In genomic region chrX:24464836-24465523, GRCh38 we compare ENCODE assay signal across 8 cellular contexts. TPM values are rescaled to one million over a fixed set of nuclear protein-coding genes. Genes with fewer than 3 reads are reported as not detected.
DNase-seq lines count a peak whose midpoint lies in the region; ATAC-seq and TF ChIP-seq lines count a peak whose summit lies in the region.

TSS of gene PDK3 (plus strand) at chrX:24465286. CDS start at chrX:24465456, 170 bp downstream.

- DNase-seq in Ammon's horn (ENCODE audit: low spot score) (peak; percentile 89), GM19238 (ENCODE audit: insufficient read length, low spot score) (peak; percentile 54), NCI-H510A (lab: John Stamatoyannopoulos, UW) (peak; percentile 89), chondrocyte (ENCODE audit: low spot score) (peak; percentile 97)
- DNase-seq in activated CD4-positive, alpha-beta T cell treated with anti-CD3 and anti-CD28 coated beads for 24 hours (ENCODE audit: low read depth in 2 of 2) = peak; percentile 68 to 71
- DNase-seq in stimulated activated CD4-positive, alpha-beta T cell treated with anti-CD3 and anti-CD28 coated beads, Interleukin-1b, Interleukin-23, amount 100 ng/mL, for 24 hours (ENCODE audit: low read depth in 4 of 4, low spot score in 1 of 4) = peak; percentile 51 to 77 (median 70)

- H3K27ac ChIP-seq in layer of hippocampus (ENCODE audit: low read depth, low read length) = peak within 1 kb of the TSS; percentile 48

- no peaks in the 10 kb centered on the region for H3K9me3 Mint-ChIP-seq in chondrocyte (ENCODE audit: low read depth)

- no peak for TF ChIP-seq CTCF in chondrocyte (IDR thresholded peaks at IDR 0.05)

- peak; percentile 96 for ATAC-seq in HG03439 (IDR thresholded peaks at IDR 0.05; ENCODE audit: unreplicated experiment)

- no peaks in the 10 kb centered on the region for H3K36me3 Mint-ChIP-seq in chondrocyte (ENCODE audit: low read depth)

- peak within 1 kb of the TSS; percentile 84 for H3K27ac Mint-ChIP-seq in chondrocyte (ENCODE audit: unreplicated experiment)

- peaks cover 41% of the 10 kb centered on the region for H3K4me1 Mint-ChIP-seq in chondrocyte (ENCODE audit: low read depth)

- no peaks in the 10 kb centered on the region for H3K27me3 ChIP-seq in layer of hippocampus (ENCODE audit: control insufficient read depth, insufficient read depth, low read length)

- peaks cover 2% of the 10 kb centered on the region for H3K27me3 Mint-ChIP-seq in chondrocyte (ENCODE audit: low read depth)

- peak within 1 kb of the TSS; percentile 84 for H3K4me3 Mint-ChIP-seq in chondrocyte (ENCODE audit: unreplicated experiment)

RNA-seq across cellular contexts. Expression of gene PDK3, which starts in this region (rescaled TPM):
- 42.8 to 47.5 TPM (median 44.1 TPM) in 3 replicates for total RNA-seq in chondrocyte

Comparison
In these comparisons a context has a peak if more than half of its experiments do, and no peak if none do; other contexts are left out.
1. Peak in every context shown above with its lines: DNase-seq, ATAC-seq and H3K27ac ChIP-seq.